In the genomic region with DNA sequence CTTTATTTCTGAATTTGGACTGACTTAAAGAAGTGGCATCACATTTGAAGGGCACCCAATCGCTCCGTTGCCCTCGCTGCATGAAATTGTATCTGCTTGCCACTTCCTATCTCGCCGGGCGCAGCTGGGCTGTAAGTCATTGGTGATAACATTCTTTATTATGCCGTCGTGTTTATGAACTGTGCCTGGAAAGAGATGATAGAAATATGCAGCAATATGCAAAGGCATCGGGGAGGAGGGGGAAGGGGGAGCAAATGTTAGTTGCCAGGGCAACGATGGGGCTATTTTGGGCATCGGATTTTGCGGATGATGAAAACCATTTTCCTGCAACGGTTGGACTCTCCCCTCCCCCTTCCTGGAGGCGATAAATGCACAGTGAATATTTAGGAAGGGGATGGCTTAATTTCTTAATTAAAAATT, we compare ENCODE assay signal across 8 cellular contexts.
A peak's percentile ranks its signal among the peaks of the same experiment; 100 is the strongest.
DNase-seq lines count a peak whose midpoint lies in the region; ATAC-seq, FAIRE-seq and TF ChIP-seq lines count a peak whose summit lies in the region.

No MANE protein-coding gene starts in this region.

- H3K9ac ChIP-seq in HepG2 (ENCODE audit: insufficient read depth, low read depth, low read length) = no peak overlapping the region

- BruUV-seq in HepG2 (replicated peaks; lab: Mats Ljungman, UMichigan) = no TSS peak

- no peak for DNase-seq in activated T-cell treated with anti-CD3 and anti-CD28 coated beads, Interleukin-2, amount 50 U/mL, for 4 hours
- no peak for DNase-seq in activated T-cell treated with anti-CD3 and anti-CD28 coated beads for 4 hours
- DNase-seq in anterior cingulate cortex (lab: John Stamatoyannopoulos, UW) = peak in 35 of 58 donors; percentile 9 to 78 (median 39)
- no peak for DNase-seq in HepG2 (ENCODE audit: low spot score)
- no peak for DNase-seq in urothelium cell line (ENCODE audit: low spot score)
- no peak for DNase-seq in effector CD8-positive, alpha-beta T cell (lab: John Stamatoyannopoulos, UW)
- no peak for DNase-seq in A172 (ENCODE audit: low spot score)

- H3K4me3 Mint-ChIP-seq in activated T-cell treated with anti-CD3 and anti-CD28 coated beads, Interleukin-2, amount 50 U/mL, for 4 hours = peak overlapping the region; percentile 38

- 46% methylated on average over 14 of the region's 14 CpGs for WGBS in HepG2 (ENCODE audit: low lambda C conversion rate)

- H3K4me1 ChIP-seq in HepG2 (ENCODE audit: insufficient read depth, low read length) = no peaks in the 10 kb centered on the region

- CTCF ChIA-PET in HepG2 (lab: Yijun Ruan, JAX; ENCODE audit: low intra/inter-chr PET ratio, low total read pairs) = no interaction called here

- no peak for TF ChIP-seq EP300 in HepG2 (IDR thresholded peaks at IDR 0.05; ENCODE audit: low read depth in 2 of 2, low read length in 2 of 2)
- TF ChIP-seq EP300 in HepG2 (CRISPR knock-in tag; IDR thresholded peaks at IDR 0.05; ENCODE audit: borderline replicate concordance) = no peak

- H3K27ac ChIP-seq in HepG2 (ENCODE audit: extremely low read length, insufficient read depth, low read length) = no peak overlapping the region

- H2AFZ ChIP-seq in HepG2 (ENCODE audit: low read length) = no peak overlapping the region

- H4K20me1 ChIP-seq in HepG2 (ENCODE audit: insufficient read depth, low read length) = no peaks in the 10 kb centered on the region

- FAIRE-seq in HepG2 (lab: Jason Lieb, UNC) = no peak
- FAIRE-seq in urothelium cell line (lab: Jason Lieb, UNC) = peak; percentile 80

- H3K9me3 Mint-ChIP-seq in activated T-cell treated with anti-CD3 and anti-CD28 coated beads, Interleukin-2, amount 50 U/mL, for 4 hours = no peaks in the 10 kb centered on the region

- H3K4me2 ChIP-seq in HepG2 (ENCODE audit: low read depth, low read length) = no peak overlapping the region

- peaks cover 9% of the 10 kb centered on the region for H3K4me1 Mint-ChIP-seq in activated T-cell treated with anti-CD3 and anti-CD28 coated beads, Interleukin-2, amount 50 U/mL, for 4 hours (ENCODE audit: low read depth)

- intact Hi-C loops in HepG2 (cut with micrococcal nuclease; ENCODE audit: unreplicated experiment) = no loop called here

- ATAC-seq in activated T-cell treated with anti-CD3 and anti-CD28 coated beads, Interleukin-2, amount 50 U/mL, for 4 hours = peak; percentile 27 to 41
- ATAC-seq in HepG2 = no peak
- ATAC-seq in GM21786 (IDR thresholded peaks at IDR 0.05; ENCODE audit: unreplicated experiment) = no peak

- no peaks in the 10 kb centered on the region for H3K36me3 ChIP-seq in HepG2 (replicated peaks in 1 of 2; ENCODE audit: control insufficient read depth in 1 of 2, insufficient read depth in 2 of 2, low read length in 2 of 2)

- TF ChIP-seq RAD21 in HepG2 (CRISPR knock-in tag; IDR thresholded peaks at IDR 0.05) = no peak

- in situ Hi-C loops in HepG2 (cut with HindIII; ENCODE audit: extremely low pct_ligation_motif_present, low pct_unique_long_range_greater_than_20kb) = no loop called here

- peaks cover 23% of the 10 kb centered on the region for H3K27me3 Mint-ChIP-seq in activated T-cell treated with anti-CD3 and anti-CD28 coated beads, Interleukin-2, amount 50 U/mL, for 4 hours (ENCODE audit: low read depth)

- POLR2A ChIA-PET in HepG2 (lab: Yijun Ruan, JAX) = no interaction called here

- H3K9me3 ChIP-seq in HepG2 (ENCODE audit: low read length) = no peaks in the 10 kb centered on the region

- H3K4me3 ChIP-seq in HepG2 (replicated peaks in 1 of 3; ENCODE audit: insufficient read depth in 1 of 3, low read depth in 2 of 3, low read length in 3 of 3) = no peak overlapping the region

- peaks cover 16 to 85% of the 10 kb centered on the region in 2 experiments; a peak in 4 of 5 replicates for H3K27me3 ChIP-seq in HepG2 (ENCODE audit: control insufficient read depth in 1 of 2, insufficient read depth in 2 of 2, low read length in 2 of 2)

- no peaks in the 10 kb centered on the region for H3K36me3 Mint-ChIP-seq in activated T-cell treated with anti-CD3 and anti-CD28 coated beads, Interleukin-2, amount 50 U/mL, for 4 hours (ENCODE audit: insufficient read depth)

- no peak for TF ChIP-seq CTCF in HepG2 (CRISPR knock-in tag; IDR thresholded peaks at IDR 0.05)

- no peak for TF ChIP-seq POLR2A in HepG2 (IDR thresholded peaks at IDR 0.05; ENCODE audit: insufficient read depth in 1 of 2, low read depth in 2 of 2, low read length in 2 of 2)

- H3K79me2 ChIP-seq in HepG2 (ENCODE audit: insufficient read depth, low read length) = no peaks in the 10 kb centered on the region

TF ChIP-seq in HepG2, 621 proteins besides CTCF, POLR2A, EP300 and RAD21:
- TF ChIP-seq EZH2 (conservative IDR thresholded peaks at IDR 0.05; ENCODE audit: low read depth, low read length) = 0 out of 2 replicates have a peak, but pooled peaks have one; percentile 76
- no peak for TF ChIP-seq ZFYVE20 (CRISPR knock-in tag; IDR thresholded peaks at IDR 0.05; ENCODE audit: borderline replicate concordance, low read depth)
TF ChIP-seq in HepG2: peak in this region for 1.

Comparison
In these comparisons a context has a peak if more than half of its experiments do, and no peak if none do; other contexts are left out.
1. ATAC-seq: peak in activated T-cell treated with anti-CD3 and anti-CD28 coated beads, Interleukin-2, amount 50 U/mL, for 4 hours (2 of 2); none in HepG2 (single experiment) and GM21786 (single experiment).
2. DNase-seq: peak in anterior cingulate cortex (35 of 58); none in activated T-cell treated with anti-CD3 and anti-CD28 coated beads, Interleukin-2, amount 50 U/mL, for 4 hours (single experiment), activated T-cell treated with anti-CD3 and anti-CD28 coated beads for 4 hours (single experiment), HepG2 (single experiment), urothelium cell line (single experiment), effector CD8-positive, alpha-beta T cell (single experiment) and A172 (single experiment).